In the genomic region with DNA sequence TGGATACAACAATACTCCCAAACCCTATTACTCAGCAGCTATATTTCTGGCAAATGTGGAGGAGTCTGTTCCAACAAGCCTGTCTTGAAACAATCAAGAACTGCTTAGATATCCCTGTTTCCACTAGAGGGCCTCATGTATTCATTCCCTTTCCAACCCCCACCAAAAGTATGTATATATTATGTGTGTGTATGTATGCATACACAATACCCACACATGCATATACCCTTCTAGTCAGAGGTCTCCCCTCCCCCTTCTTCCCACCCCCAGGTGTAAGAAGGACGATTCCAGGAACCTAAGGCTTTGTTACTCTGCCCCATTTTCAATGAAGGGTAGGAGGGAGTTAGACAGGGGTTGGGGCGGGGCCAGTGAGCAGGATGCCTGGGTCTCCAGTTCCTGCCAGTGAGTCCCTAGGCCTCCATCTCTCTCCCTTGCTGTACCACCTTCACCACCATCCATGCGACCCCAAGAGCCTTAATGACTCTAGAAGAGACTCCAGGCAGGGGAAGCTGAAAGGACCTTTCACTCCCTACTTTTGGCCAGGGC, we compare ENCODE assay signal across 8 cellular contexts. TPM values are rescaled to one million over a fixed set of nuclear protein-coding genes. Genes with fewer than 3 reads are reported as not detected.
DNase-seq lines count a peak whose midpoint lies in the region; ATAC-seq and TF ChIP-seq lines count a peak whose summit lies in the region.

A gene (plus strand): TSS at position 392 of the 546 bp plus-strand sequence. CDS start 5,342 bp downstream, outside the sequence.

- H3K9me3 ChIP-seq in Panc1 (ENCODE audit: control insufficient read depth, insufficient read depth, low read depth, low read length) (no peaks in the 10 kb centered on the region), esophagus squamous epithelium (no peaks in the 10 kb centered on the region), stomach smooth muscle (ENCODE audit: control insufficient read depth in 2 of 2, low read length in 2 of 2) (no peaks in the 10 kb centered on the region)

- H3K36me3 Mint-ChIP-seq in nephron progenitor cell (ENCODE audit: low read depth): no peaks in the 10 kb centered on the region

- POLR2A ChIA-PET in Panc1 (lab: Charles Lee): interaction anchor here (0.6 kb wide), 1 partner anchor 1916 kb away, joined by 7 read pairs; a partner anchor contains a TSS

- peak in 1 of 4 donors; percentile 34 for TF ChIP-seq POLR2A in esophagus squamous epithelium (IDR thresholded peaks at IDR 0.05)

- CTCF ChIA-PET in Panc1 (lab: Charles Lee): interaction anchor here (0.5 to 2.1 kb wide), 8 partner anchors 9 to 104 kb away, joined by 3 to 22 read pairs (median 4); a partner anchor contains a TSS

- DNase-seq in DMS53 (lab: John Stamatoyannopoulos, UW) (peak; percentile 80), Panc1 (ENCODE audit: low read depth, low spot score) (peak; percentile 67), esophagus squamous epithelium (lab: John Stamatoyannopoulos, UW) (no peak), nephron progenitor cell (peak; percentile 20), KG1 (lab: John Stamatoyannopoulos, UW) (no peak)
- peak; percentile 89 for DNase-seq in activated T-cell treated with anti-CD3 and anti-CD28 coated beads, Interleukin-2, amount 50 U/mL, for 48 hours

- H3K4me1 ChIP-seq in Panc1 (ENCODE audit: control insufficient read depth, insufficient read depth, low read length) (peaks cover 33% of the 10 kb centered on the region), esophagus squamous epithelium (peaks cover 36 to 83% (median 48%) of the 10 kb centered on the region in 3 donors), stomach smooth muscle (ENCODE audit: control insufficient read depth, insufficient read depth, low read length) (peaks cover 42% of the 10 kb centered on the region)

- 17 to 21% methylated on average over 2 to 3 of the region's 3 CpGs for WGBS in esophagus squamous epithelium, 2 donors

- ATAC-seq in HG03432 (IDR thresholded peaks at IDR 0.05; ENCODE audit: unreplicated experiment) (peak; percentile 18), Panc1 (peak; percentile 53)

- BruUV-seq in Panc1 (replicated peaks; lab: Mats Ljungman, UMichigan): no TSS peak

- H3K27me3 ChIP-seq in Panc1 (ENCODE audit: control insufficient read depth, insufficient read depth, low read length) (peaks cover 14% of the 10 kb centered on the region; the same call in 1 of the 2 replicates), esophagus squamous epithelium (no peaks in the 10 kb centered on the region), stomach smooth muscle (ENCODE audit: control insufficient read depth in 1 of 2, insufficient read depth in 2 of 2, low read length in 2 of 2) (no peaks in the 10 kb centered on the region)

- peak within 1 kb of the TSS; percentile 78 to 80 for H3K9ac ChIP-seq in stomach smooth muscle (ENCODE audit: low read length in 2 of 2)

- peak within 1 kb of the TSS; percentile 18 for H3K27ac Mint-ChIP-seq in nephron progenitor cell

- H3K36me3 ChIP-seq in Panc1 (ENCODE audit: control insufficient read depth, insufficient read depth, low read length) (no peaks in the 10 kb centered on the region; the same call in 1 of the 2 replicates), esophagus squamous epithelium (peaks cover 0 to 7% (median 0%) of the 10 kb centered on the region in 3 donors), stomach smooth muscle (ENCODE audit: control insufficient read depth in 2 of 2, insufficient read depth in 2 of 2, low read length in 2 of 2) (no peaks in the 10 kb centered on the region)

- TF ChIP-seq CTCF in Panc1 (IDR thresholded peaks at IDR 0.05): peak; percentile 84
- peak in 5 of 6 experiments; percentile 40 to 75 (median 61) for TF ChIP-seq CTCF in esophagus squamous epithelium (IDR thresholded peaks at IDR 0.05)
- peak; percentile 50 for TF ChIP-seq CTCF in nephron progenitor cell (IDR thresholded peaks at IDR 0.05)

- H3K27ac ChIP-seq in Panc1 (ENCODE audit: low read length) (peak within 1 kb of the TSS; percentile 69), esophagus squamous epithelium (peak within 1 kb of the TSS; percentile 92 to 100 (median 97)), stomach smooth muscle (ENCODE audit: low read length) (peak within 1 kb of the TSS; percentile 76)

- peak within 1 kb of the TSS; percentile 46 to 69 for H3K4me3 ChIP-seq in Panc1 (ENCODE audit: low read depth in 2 of 2, low read length in 2 of 2)
- peak within 1 kb of the TSS; percentile 47 to 93 (median 85) for H3K4me3 ChIP-seq in esophagus squamous epithelium
- H3K4me3 ChIP-seq in stomach smooth muscle (ENCODE audit: low read length in 2 of 2): peak within 1 kb of the TSS; percentile 61 to 86

- H3K27me3 Mint-ChIP-seq in nephron progenitor cell (ENCODE audit: low read depth, poor library complexity): peaks cover 57% of the 10 kb centered on the region

- H3K4me1 Mint-ChIP-seq in nephron progenitor cell: peaks cover 51% of the 10 kb centered on the region

- in situ Hi-C loops in Panc1 (cut with HindIII; ENCODE audit: low pct_unique_long_range_greater_than_20kb, low sequenced_read_pairs): no loop called here

- peak within 1 kb of the TSS; percentile 90 for H3K4me3 Mint-ChIP-seq in nephron progenitor cell

- no peaks in the 10 kb centered on the region for H3K9me3 Mint-ChIP-seq in nephron progenitor cell

- intact Hi-C loops in Panc1 (cut with micrococcal nuclease; ENCODE audit: unreplicated experiment): no loop called here
- intact Hi-C loops in esophagus squamous epithelium (cut with DNase I): no loop called here

RNA-seq across cellular contexts. Expression of the gene that starts here (rescaled TPM):
- 7.6 TPM for total RNA-seq in Panc1 (2021; ENCODE audit: unreplicated experiment)
- polyA plus RNA-seq in Panc1 (2012; ENCODE audit: insufficient read length): 5.8 TPM
- 100 to 1,000 TPM in 3 of 4 donors, 10 to 100 TPM in 1; 95.7 to 209 (median 159) TPM for total RNA-seq in esophagus squamous epithelium

Comparison
In these comparisons a context has a peak if more than half of its experiments do, and no peak if none do; other contexts are left out.
1. RNA of the gene that starts here (total RNA-seq): 95.7 to 209 TPM in esophagus squamous epithelium; 7.6 TPM in Panc1 (single experiment); every median in the first group is over 10 times any median in the second.
2. DNase-seq: peak in DMS53 (single experiment), Panc1 (single experiment), activated T-cell treated with anti-CD3 and anti-CD28 coated beads, Interleukin-2, amount 50 U/mL, for 48 hours (2 of 2) and nephron progenitor cell (single experiment); none in esophagus squamous epithelium (single experiment) and KG1 (single experiment).
3. Peak in every context shown above with its lines, with median percentiles within 50 percentile points of each other: H3K27ac ChIP-seq, H3K4me3 ChIP-seq and CTCF ChIP-seq.